ENCODE assay signal across 2 cellular contexts in the genomic region with DNA sequence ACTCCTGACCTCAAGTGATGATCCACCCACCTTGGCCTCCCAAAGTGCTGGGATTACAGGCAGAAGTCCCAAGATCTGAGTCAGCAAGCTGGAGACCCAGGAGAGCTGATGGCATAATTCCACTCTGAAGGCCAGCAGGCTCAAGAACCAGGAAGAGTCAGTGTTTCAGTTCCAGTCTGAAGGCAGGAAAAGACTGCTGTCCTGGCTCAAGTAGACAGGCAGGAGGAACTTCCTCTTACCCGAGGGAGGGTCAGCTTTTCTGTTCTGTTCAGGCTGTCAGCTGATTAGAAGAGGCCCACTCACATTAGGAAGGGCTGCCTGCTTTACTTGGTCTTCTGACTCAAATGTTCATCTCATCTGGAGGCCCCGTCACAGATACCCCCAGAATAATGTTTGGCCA.
TF ChIP-seq lines count a peak whose summit lies in the region.

No MANE protein-coding gene starts in this region.

TF ChIP-seq in K562, 482 proteins besides CTCF, POLR2A, EP300 and RAD21 (continued from another document):
- TF ChIP-seq, protein P1, sequence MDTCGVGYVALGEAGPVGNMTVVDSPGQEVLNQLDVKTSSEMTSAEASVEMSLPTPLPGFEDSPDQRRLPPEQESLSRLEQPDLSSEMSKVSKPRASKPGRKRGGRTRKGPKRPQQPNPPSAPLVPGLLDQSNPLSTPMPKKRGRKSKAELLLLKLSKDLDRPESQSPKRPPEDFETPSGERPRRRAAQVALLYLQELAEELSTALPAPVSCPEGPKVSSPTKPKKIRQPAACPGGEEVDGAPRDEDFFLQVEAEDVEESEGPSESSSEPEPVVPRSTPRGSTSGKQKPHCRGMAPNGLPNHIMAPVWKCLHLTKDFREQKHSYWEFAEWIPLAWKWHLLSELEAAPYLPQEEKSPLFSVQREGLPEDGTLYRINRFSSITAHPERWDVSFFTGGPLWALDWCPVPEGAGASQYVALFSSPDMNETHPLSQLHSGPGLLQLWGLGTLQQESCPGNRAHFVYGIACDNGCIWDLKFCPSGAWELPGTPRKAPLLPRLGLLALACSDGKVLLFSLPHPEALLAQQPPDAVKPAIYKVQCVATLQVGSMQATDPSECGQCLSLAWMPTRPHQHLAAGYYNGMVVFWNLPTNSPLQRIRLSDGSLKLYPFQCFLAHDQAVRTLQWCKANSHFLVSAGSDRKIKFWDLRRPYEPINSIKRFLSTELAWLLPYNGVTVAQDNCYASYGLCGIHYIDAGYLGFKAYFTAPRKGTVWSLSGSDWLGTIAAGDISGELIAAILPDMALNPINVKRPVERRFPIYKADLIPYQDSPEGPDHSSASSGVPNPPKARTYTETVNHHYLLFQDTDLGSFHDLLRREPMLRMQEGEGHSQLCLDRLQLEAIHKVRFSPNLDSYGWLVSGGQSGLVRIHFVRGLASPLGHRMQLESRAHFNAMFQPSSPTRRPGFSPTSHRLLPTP (IDR thresholded peaks at IDR 0.05; ENCODE audit: borderline replicate concordance, extremely low read depth, insufficient read length) = no peak

TF ChIP-seq in WTC11, 78 proteins besides CTCF, POLR2A, EP300 and RAD21 (continued from another document):
- TF ChIP-seq ZNF121 (CRISPR knock-in tag; IDR thresholded peaks at IDR 0.05) (no peak), SP1 (CRISPR knock-in tag; conservative IDR thresholded peaks at IDR 0.05) (no peak), TP53 (CRISPR knock-in tag; IDR thresholded peaks at IDR 0.05) (no peak)
- TF ChIP-seq, protein P2, sequence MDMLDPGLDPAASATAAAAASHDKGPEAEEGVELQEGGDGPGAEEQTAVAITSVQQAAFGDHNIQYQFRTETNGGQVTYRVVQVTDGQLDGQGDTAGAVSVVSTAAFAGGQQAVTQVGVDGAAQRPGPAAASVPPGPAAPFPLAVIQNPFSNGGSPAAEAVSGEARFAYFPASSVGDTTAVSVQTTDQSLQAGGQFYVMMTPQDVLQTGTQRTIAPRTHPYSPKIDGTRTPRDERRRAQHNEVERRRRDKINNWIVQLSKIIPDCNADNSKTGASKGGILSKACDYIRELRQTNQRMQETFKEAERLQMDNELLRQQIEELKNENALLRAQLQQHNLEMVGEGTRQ (CRISPR knock-in tag; IDR thresholded peaks at IDR 0.05) = no peak
- TF ChIP-seq, protein P3, sequence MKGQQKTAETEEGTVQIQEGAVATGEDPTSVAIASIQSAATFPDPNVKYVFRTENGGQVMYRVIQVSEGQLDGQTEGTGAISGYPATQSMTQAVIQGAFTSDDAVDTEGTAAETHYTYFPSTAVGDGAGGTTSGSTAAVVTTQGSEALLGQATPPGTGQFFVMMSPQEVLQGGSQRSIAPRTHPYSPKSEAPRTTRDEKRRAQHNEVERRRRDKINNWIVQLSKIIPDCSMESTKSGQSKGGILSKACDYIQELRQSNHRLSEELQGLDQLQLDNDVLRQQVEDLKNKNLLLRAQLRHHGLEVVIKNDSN (CRISPR knock-in tag; IDR thresholded peaks at IDR 0.05) = no peak
- TF ChIP-seq, protein P4, sequence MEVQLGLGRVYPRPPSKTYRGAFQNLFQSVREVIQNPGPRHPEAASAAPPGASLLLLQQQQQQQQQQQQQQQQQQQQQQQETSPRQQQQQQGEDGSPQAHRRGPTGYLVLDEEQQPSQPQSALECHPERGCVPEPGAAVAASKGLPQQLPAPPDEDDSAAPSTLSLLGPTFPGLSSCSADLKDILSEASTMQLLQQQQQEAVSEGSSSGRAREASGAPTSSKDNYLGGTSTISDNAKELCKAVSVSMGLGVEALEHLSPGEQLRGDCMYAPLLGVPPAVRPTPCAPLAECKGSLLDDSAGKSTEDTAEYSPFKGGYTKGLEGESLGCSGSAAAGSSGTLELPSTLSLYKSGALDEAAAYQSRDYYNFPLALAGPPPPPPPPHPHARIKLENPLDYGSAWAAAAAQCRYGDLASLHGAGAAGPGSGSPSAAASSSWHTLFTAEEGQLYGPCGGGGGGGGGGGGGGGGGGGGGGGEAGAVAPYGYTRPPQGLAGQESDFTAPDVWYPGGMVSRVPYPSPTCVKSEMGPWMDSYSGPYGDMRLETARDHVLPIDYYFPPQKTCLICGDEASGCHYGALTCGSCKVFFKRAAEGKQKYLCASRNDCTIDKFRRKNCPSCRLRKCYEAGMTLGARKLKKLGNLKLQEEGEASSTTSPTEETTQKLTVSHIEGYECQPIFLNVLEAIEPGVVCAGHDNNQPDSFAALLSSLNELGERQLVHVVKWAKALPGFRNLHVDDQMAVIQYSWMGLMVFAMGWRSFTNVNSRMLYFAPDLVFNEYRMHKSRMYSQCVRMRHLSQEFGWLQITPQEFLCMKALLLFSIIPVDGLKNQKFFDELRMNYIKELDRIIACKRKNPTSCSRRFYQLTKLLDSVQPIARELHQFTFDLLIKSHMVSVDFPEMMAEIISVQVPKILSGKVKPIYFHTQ (CRISPR knock-in tag; IDR thresholded peaks at IDR 0.05) = no peak
